Comparison of ENCODE assay signal across 1 cellular context in the genomic region with DNA sequence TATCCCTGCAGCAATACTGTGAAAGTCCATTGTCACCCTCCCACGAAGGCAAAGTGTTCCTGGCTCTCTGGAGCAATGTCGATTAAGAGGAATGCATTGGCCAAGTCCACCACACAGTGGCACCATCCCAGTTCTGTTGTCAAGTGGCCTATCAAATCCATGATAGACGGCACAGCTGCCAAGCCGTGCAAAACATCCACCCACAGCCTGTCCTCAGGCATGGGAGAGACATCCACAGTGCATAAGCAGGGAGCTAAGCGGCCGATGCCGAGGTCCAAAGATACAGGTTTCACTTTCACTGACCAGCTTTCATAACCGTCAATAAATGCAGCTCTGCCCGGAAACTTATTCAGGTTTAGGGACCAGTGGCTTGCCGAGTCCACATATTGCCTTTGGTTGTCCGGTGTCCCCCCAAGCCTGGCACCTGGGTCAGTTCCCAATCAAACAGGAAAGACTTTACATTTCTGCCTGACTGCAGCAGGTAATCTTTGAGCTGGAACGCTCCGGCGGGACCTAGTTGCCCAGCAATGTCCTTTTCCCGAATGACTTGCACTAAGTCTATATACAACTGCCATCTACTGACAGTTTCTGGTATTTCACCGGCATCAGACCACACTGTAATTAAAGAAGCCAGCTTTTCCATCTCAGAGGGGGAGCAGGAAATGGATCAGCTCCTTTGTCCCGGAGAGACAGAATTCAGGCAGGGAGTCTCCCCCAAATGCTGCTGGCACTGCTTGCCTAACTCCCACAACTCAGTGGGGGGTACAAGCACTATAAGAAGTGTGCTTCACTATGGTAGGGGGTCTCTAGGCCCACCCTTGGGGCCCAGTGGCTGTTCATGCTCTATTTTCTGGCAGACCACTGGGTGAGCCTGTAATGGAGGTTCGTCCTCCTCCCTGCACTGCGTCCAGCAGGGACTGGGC.
TF ChIP-seq lines count a peak whose summit lies in the region.

No MANE protein-coding gene starts in this region.

TF ChIP-seq in IMR-90, 13 proteins besides CTCF, POLR2A, EP300 and RAD21 (continued from another document):
- TF ChIP-seq, protein P1, sequence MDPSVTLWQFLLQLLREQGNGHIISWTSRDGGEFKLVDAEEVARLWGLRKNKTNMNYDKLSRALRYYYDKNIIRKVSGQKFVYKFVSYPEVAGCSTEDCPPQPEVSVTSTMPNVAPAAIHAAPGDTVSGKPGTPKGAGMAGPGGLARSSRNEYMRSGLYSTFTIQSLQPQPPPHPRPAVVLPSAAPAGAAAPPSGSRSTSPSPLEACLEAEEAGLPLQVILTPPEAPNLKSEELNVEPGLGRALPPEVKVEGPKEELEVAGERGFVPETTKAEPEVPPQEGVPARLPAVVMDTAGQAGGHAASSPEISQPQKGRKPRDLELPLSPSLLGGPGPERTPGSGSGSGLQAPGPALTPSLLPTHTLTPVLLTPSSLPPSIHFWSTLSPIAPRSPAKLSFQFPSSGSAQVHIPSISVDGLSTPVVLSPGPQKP (IDR thresholded peaks at IDR 0.05; ENCODE audit: borderline replicate concordance, low read depth, low read length) = no peak
- TF ChIP-seq SMC3 (IDR thresholded peaks at IDR 0.05; ENCODE audit: low read depth, low read length) = peak; percentile 66
